ENCODE assay signal across 10 cellular contexts in genomic region chr20:36645998-36646397, GRCh38. TPM values are rescaled to one million over a fixed set of nuclear protein-coding genes. Genes with fewer than 3 reads are reported as not detected.
DNase-seq lines count a peak whose midpoint lies in the region; ATAC-seq and TF ChIP-seq lines count a peak whose summit lies in the region.
"Had no signal": no experiment of that assay in that cellular context is flagged by ENCODE, and none has a peak within 500 bp of the region (broad histone marks: within the 10 kb centered on the region; RNA-seq: fewer than 3 reads in every experiment).

SLA2 (minus strand) TSS chr20:36646196; CDS start chr20:36641335, 4,861 bp downstream.

- H3K4me1 Mint-ChIP-seq in activated CD4-positive, alpha-beta T cell treated with anti-CD3 and anti-CD28 coated beads, Interleukin-2, amount 10 ng/mL, durations not matched to agents 7 days and 5 days, result peaks cover 55% of the 10 kb centered on the region

- CTCF ChIA-PET in activated CD4-positive, alpha-beta T cell treated with anti-CD3 and anti-CD28 coated beads, Interleukin-2, amount 10 ng/mL, durations not matched to agents 7 days and 5 days (lab: Charles Lee), result interaction anchor here (0.6 to 1.7 kb wide), 8 partner anchors 9 to 508 kb away, joined by 4 to 16 read pairs (median 4); partner anchors contain the start of gene RAB5IF

- no peaks in the 10 kb centered on the region for H3K9me3 ChIP-seq in HUES48 (ENCODE audit: control insufficient read depth, insufficient read depth, low read length)

- peaks cover 38% of the 10 kb centered on the region for H3K36me3 Mint-ChIP-seq in activated CD4-positive, alpha-beta T cell treated with anti-CD3 and anti-CD28 coated beads, Interleukin-2, amount 10 ng/mL, durations not matched to agents 7 days and 5 days (ENCODE audit: low read depth)

- POLR2A ChIA-PET in activated CD4-positive, alpha-beta T cell treated with anti-CD3 and anti-CD28 coated beads, Interleukin-2, amount 10 ng/mL, durations not matched to agents 7 days and 5 days (lab: Charles Lee), result interaction anchor here (0.6 to 1.0 kb wide), 5 partner anchors 9 to 277 kb away, joined by 3 to 4 read pairs (median 3); no protein-coding TSS in a partner anchor

- H3K9me3 Mint-ChIP-seq in activated CD4-positive, alpha-beta T cell treated with anti-CD3 and anti-CD28 coated beads, Interleukin-2, amount 10 ng/mL, durations not matched to agents 7 days and 5 days, result no peaks in the 10 kb centered on the region

- peak within 1 kb of the TSS; percentile 97 for H3K4me3 Mint-ChIP-seq in activated CD4-positive, alpha-beta T cell treated with anti-CD3 and anti-CD28 coated beads, Interleukin-2, amount 10 ng/mL, durations not matched to agents 7 days and 5 days

- H3K36me3 ChIP-seq in HUES48 (ENCODE audit: control insufficient read depth, insufficient read depth, low read length), result no peaks in the 10 kb centered on the region

- H3K27ac ChIP-seq in HUES48 (ENCODE audit: low read depth, low read length), result peak within 1 kb of the TSS; percentile 56

- TF ChIP-seq CTCF in omental fat pad (IDR thresholded peaks at IDR 0.05), result no peak

- peak; percentile 80 for DNase-seq in activated CD4-positive, alpha-beta T cell treated with anti-CD3 and anti-CD28 coated beads, Interleukin-2, amount 10 ng/mL, durations not matched to agents 7 days and 5 days
- DNase-seq in germinal center (ENCODE audit: low spot score) (peak; percentile 40), NCI-H2171 (lab: John Stamatoyannopoulos, UW) (no peak), omental fat pad (ENCODE audit: low spot score) (no peak), occipital lobe (lab: John Stamatoyannopoulos, UW) (no peak)
- peak; percentile 49 to 54 for DNase-seq in stimulated activated CD8-positive, alpha-beta memory T cell treated with anti-CD3 and anti-CD28 coated beads, Interleukin-2, amount 100 ng/mL, for 48 hours (ENCODE audit: low read depth in 2 of 2)
- DNase-seq: caudate nucleus had no signal

- no peaks in the 10 kb centered on the region for H3K27me3 ChIP-seq in HUES48 (ENCODE audit: control insufficient read depth, insufficient read depth, low read length)

- ATAC-seq in GM18519 (IDR thresholded peaks at IDR 0.05; ENCODE audit: low FRiP score, unreplicated experiment) (no peak), omental fat pad (ENCODE audit: low FRiP score) (no peak)

- peak within 1 kb of the TSS; percentile 95 for H3K27ac Mint-ChIP-seq in activated CD4-positive, alpha-beta T cell treated with anti-CD3 and anti-CD28 coated beads, Interleukin-2, amount 10 ng/mL, durations not matched to agents 7 days and 5 days

- no peaks in the 10 kb centered on the region for H3K27me3 Mint-ChIP-seq in activated CD4-positive, alpha-beta T cell treated with anti-CD3 and anti-CD28 coated beads, Interleukin-2, amount 10 ng/mL, durations not matched to agents 7 days and 5 days

- H3K4me3 ChIP-seq in HUES48 (ENCODE audit: low read depth, low read length), result no peak within 1 kb of the TSS

- peaks cover 13% of the 10 kb centered on the region for H3K4me1 ChIP-seq in HUES48 (ENCODE audit: control insufficient read depth, insufficient read depth, low read length)

- no peak within 1 kb of the TSS for H3K9ac ChIP-seq in HUES48 (ENCODE audit: low read depth, low read length)

RNA-seq across cellular contexts. Expression of gene SLA2, which starts in this region (rescaled TPM):
- 10 to 100 TPM; 87.3 to 92.7 TPM for total RNA-seq in activated CD4-positive, alpha-beta T cell treated with anti-CD3 and anti-CD28 coated beads, Interleukin-2, amount 10 ng/mL, durations not matched to agents 7 days and 5 days
- total RNA-seq in omental fat pad (1 to 10 TPM; 1.1 to 3.2 (median 1.6) TPM), occipital lobe (not detected)
- total RNA-seq: renal cortical epithelial cell had no signal

Comparison
In these comparisons a context has a peak if more than half of its experiments do, and no peak if none do; other contexts are left out.
1. RNA of gene SLA2 (total RNA-seq): 87.3 to 92.7 TPM in activated CD4-positive, alpha-beta T cell treated with anti-CD3 and anti-CD28 coated beads, Interleukin-2, amount 10 ng/mL, durations not matched to agents 7 days and 5 days; 1.1 to 3.2 TPM in omental fat pad and not detected in occipital lobe (single experiment); every median in the first group is over 10 times any median in the second.
2. DNase-seq: peak in activated CD4-positive, alpha-beta T cell treated with anti-CD3 and anti-CD28 coated beads, Interleukin-2, amount 10 ng/mL, durations not matched to agents 7 days and 5 days (single experiment), germinal center (single experiment) and stimulated activated CD8-positive, alpha-beta memory T cell treated with anti-CD3 and anti-CD28 coated beads, Interleukin-2, amount 100 ng/mL, for 48 hours (2 of 2); none in NCI-H2171 (single experiment), omental fat pad (single experiment) and occipital lobe (single experiment).